In the genomic region with DNA sequence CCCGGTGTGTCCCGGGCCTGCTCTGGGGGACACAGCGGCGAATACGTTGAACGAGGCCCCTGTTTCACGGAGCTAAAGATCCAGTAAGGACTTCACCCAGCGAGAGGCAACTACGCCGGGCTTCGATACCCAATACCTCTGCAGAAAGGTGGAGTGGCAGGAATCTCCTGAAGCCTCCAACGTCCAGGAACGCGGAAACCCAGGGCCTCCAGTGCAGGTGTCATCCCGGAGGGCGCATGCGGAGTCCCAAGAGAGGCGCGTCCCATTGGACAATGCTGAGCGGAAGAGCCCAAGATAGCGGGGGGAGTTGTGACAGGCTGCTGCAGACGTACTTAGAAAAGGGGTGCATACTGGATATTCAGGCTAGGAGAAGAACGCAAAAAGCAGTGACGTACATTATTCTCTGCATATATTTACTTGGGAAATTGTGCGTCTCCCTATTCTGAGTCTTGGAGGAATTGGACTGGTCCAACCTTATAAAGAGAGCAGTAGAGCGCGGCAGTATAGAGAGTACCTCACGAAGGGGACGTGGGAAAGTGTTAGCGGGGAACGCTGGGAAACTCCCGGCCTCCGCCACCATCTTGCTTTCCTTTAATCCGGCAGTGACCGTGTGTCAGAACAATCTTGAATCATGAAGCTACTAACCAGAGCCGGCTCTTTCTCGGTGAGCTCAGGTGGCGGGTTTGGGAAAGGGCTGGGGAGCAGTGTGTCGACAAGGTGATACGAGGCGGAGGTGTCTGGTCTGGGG, we compare ENCODE assay signal across 8 cellular contexts. TPM values are rescaled to one million over a fixed set of nuclear protein-coding genes. Genes with fewer than 3 reads are reported as not detected.
A peak's percentile ranks its signal among the peaks of the same experiment; 100 is the strongest.
DNase-seq lines count a peak whose midpoint lies in the region; ATAC-seq and TF ChIP-seq lines count a peak whose summit lies in the region.

A gene (plus strand): TSS at position 569 of the 748 bp plus-strand sequence. CDS start 63 bp downstream, at position 632.

- peak within 1 kb of the TSS; percentile 57 for H3K27ac ChIP-seq in RWPE2 (ENCODE audit: poor library complexity, severe bottlenecking)

- no peak for TF ChIP-seq CTCF in Loucy (conservative IDR thresholded peaks at IDR 0.05; ENCODE audit: low read length)
- TF ChIP-seq CTCF in RWPE2 (IDR thresholded peaks at IDR 0.05; ENCODE audit: poor library complexity, severe bottlenecking), result no peak
- no peak for TF ChIP-seq CTCF in fibroblast of pulmonary artery (IDR thresholded peaks at IDR 0.05; ENCODE audit: low read length, missing control alignments)

- H3K4me1 Mint-ChIP-seq in activated T-helper 2 cell treated with anti-CD3 and anti-CD28 coated beads, Interferon-gamma antibody, Interleukin-2, Interleukin-4, amounts not matched to agents 10 μg/mL and 5 μg/mL and 100 μg/mL, durations not matched to agents 14 hours and 24 hours and 36 hours (ENCODE audit: low read depth), result peaks cover 38% of the 10 kb centered on the region
- H3K4me1 Mint-ChIP-seq in natural killer cell treated with Interleukin-12 subunit alpha and Interleukin-12 subunit beta and Interleukin-15 and Interleukin-18, amount 100 ng/mL, for 72 hours (ENCODE audit: low read depth in 2 of 2), result peaks cover 28 to 30% of the 10 kb centered on the region in 2 donors

- peak within 1 kb of the TSS; percentile 93 for H3K9ac ChIP-seq in Loucy (ENCODE audit: low read depth, low read length, poor library complexity, severe bottlenecking)

- intact Hi-C loops in activated T-helper 2 cell treated with anti-CD3 and anti-CD28 coated beads, Interferon-gamma antibody, Interleukin-2, Interleukin-4, amounts not matched to agents 10 μg/mL and 5 μg/mL and 100 μg/mL, durations not matched to agents 14 hours and 24 hours and 36 hours (cut with micrococcal nuclease), result loop anchor here (2.0 to 5.0 kb wide), 3 partner anchors 238 to 419 kb away; a partner anchor contains a TSS

- peak within 1 kb of the TSS; percentile 97 for H3K27ac Mint-ChIP-seq in activated T-helper 2 cell treated with anti-CD3 and anti-CD28 coated beads, Interferon-gamma antibody, Interleukin-2, Interleukin-4, amounts not matched to agents 10 μg/mL and 5 μg/mL and 100 μg/mL, durations not matched to agents 14 hours and 24 hours and 36 hours
- H3K27ac Mint-ChIP-seq in natural killer cell treated with Interleukin-12 subunit alpha and Interleukin-12 subunit beta and Interleukin-15 and Interleukin-18, amount 100 ng/mL, for 72 hours, result peak within 1 kb of the TSS; percentile 91 to 99

- H3K36me3 Mint-ChIP-seq in activated T-helper 2 cell treated with anti-CD3 and anti-CD28 coated beads, Interferon-gamma antibody, Interleukin-2, Interleukin-4, amounts not matched to agents 10 μg/mL and 5 μg/mL and 100 μg/mL, durations not matched to agents 14 hours and 24 hours and 36 hours (ENCODE audit: low read depth), result peaks cover 49% of the 10 kb centered on the region
- H3K36me3 Mint-ChIP-seq in natural killer cell treated with Interleukin-12 subunit alpha and Interleukin-12 subunit beta and Interleukin-15 and Interleukin-18, amount 100 ng/mL, for 72 hours, result peaks cover 8% of the 10 kb centered on the region

- peak within 1 kb of the TSS; percentile 98 for H3K4me2 ChIP-seq in Loucy (ENCODE audit: low read depth, low read length, poor library complexity, severe bottlenecking)

- H3K9me3 Mint-ChIP-seq in activated T-helper 2 cell treated with anti-CD3 and anti-CD28 coated beads, Interferon-gamma antibody, Interleukin-2, Interleukin-4, amounts not matched to agents 10 μg/mL and 5 μg/mL and 100 μg/mL, durations not matched to agents 14 hours and 24 hours and 36 hours, result no peaks in the 10 kb centered on the region
- H3K9me3 Mint-ChIP-seq in natural killer cell treated with Interleukin-12 subunit alpha and Interleukin-12 subunit beta and Interleukin-15 and Interleukin-18, amount 100 ng/mL, for 72 hours, result no peaks in the 10 kb centered on the region

- peak within 1 kb of the TSS; percentile 96 for H3K4me3 Mint-ChIP-seq in activated T-helper 2 cell treated with anti-CD3 and anti-CD28 coated beads, Interferon-gamma antibody, Interleukin-2, Interleukin-4, amounts not matched to agents 10 μg/mL and 5 μg/mL and 100 μg/mL, durations not matched to agents 14 hours and 24 hours and 36 hours (ENCODE audit: low read depth)
- H3K4me3 Mint-ChIP-seq in natural killer cell treated with Interleukin-12 subunit alpha and Interleukin-12 subunit beta and Interleukin-15 and Interleukin-18, amount 100 ng/mL, for 72 hours, result peak within 1 kb of the TSS; percentile 98

- peak; percentile 94 for DNase-seq in ELR (ENCODE audit: low read depth)
- peak; percentile 84 for DNase-seq in H7
- peak; percentile 92 for DNase-seq in RWPE2 (ENCODE audit: low spot score)
- peak; percentile 85 for DNase-seq in activated T-helper 2 cell treated with anti-CD3 and anti-CD28 coated beads, Interferon-gamma antibody, Interleukin-2, Interleukin-4, amounts not matched to agents 10 μg/mL and 5 μg/mL and 100 μg/mL, durations not matched to agents 14 hours and 24 hours and 36 hours (ENCODE audit: low spot score)
- DNase-seq in fibroblast of pulmonary artery (ENCODE audit: low read depth), result peak; percentile 94
- peak; percentile 92 for DNase-seq in natural killer cell treated with Interleukin-12 subunit alpha and Interleukin-12 subunit beta and Interleukin-15 and Interleukin-18, amount 100 ng/mL, for 72 hours (ENCODE audit: low spot score)
- peak; percentile 89 for DNase-seq in stimulated activated naive CD4-positive, alpha-beta T cell treated with Interleukin-2 at 50 U/mL for 16 hours (lab: John Stamatoyannopoulos, UW)

- peaks cover 12% of the 10 kb centered on the region for H3K36me3 ChIP-seq in H7 (replicated peaks; ENCODE audit: control insufficient read depth, insufficient read depth, low read length)
- peaks cover 10% of the 10 kb centered on the region; the same call in 1 of the 2 replicates for H3K36me3 ChIP-seq in Loucy (ENCODE audit: insufficient read depth, low read length)
- H3K36me3 ChIP-seq in RWPE2 (ENCODE audit: low read depth), result peaks cover 29% of the 10 kb centered on the region

- no peaks in the 10 kb centered on the region for H3K27me3 Mint-ChIP-seq in activated T-helper 2 cell treated with anti-CD3 and anti-CD28 coated beads, Interferon-gamma antibody, Interleukin-2, Interleukin-4, amounts not matched to agents 10 μg/mL and 5 μg/mL and 100 μg/mL, durations not matched to agents 14 hours and 24 hours and 36 hours (ENCODE audit: low read depth)
- no peaks in the 10 kb centered on the region for H3K27me3 Mint-ChIP-seq in natural killer cell treated with Interleukin-12 subunit alpha and Interleukin-12 subunit beta and Interleukin-15 and Interleukin-18, amount 100 ng/mL, for 72 hours

- no peaks in the 10 kb centered on the region for H3F3A ChIP-seq in Loucy (ENCODE audit: low read depth)

- peaks cover 50% of the 10 kb centered on the region for H4K20me1 ChIP-seq in Loucy (ENCODE audit: insufficient read depth, low read length, poor library complexity, severe bottlenecking)

- H3K79me2 ChIP-seq in Loucy (ENCODE audit: insufficient read depth, low read length), result peaks cover 68% of the 10 kb centered on the region

- peaks cover 40% of the 10 kb centered on the region for H3K4me1 ChIP-seq in Loucy (ENCODE audit: insufficient read depth, low read length, poor library complexity, severe bottlenecking)
- peaks cover 3% of the 10 kb centered on the region for H3K4me1 ChIP-seq in RWPE2 (ENCODE audit: insufficient read depth, poor library complexity, severe bottlenecking)

- H3K4me3 ChIP-seq in H7 (ENCODE audit: insufficient read depth, low read depth, low read length) (peak within 1 kb of the TSS; percentile 93), Loucy (ENCODE audit: low read length, poor library complexity, severe bottlenecking) (peak within 1 kb of the TSS; percentile 88), RWPE2 (ENCODE audit: severe bottlenecking) (peak within 1 kb of the TSS; percentile 86), fibroblast of pulmonary artery (replicated peaks; ENCODE audit: low read depth, low read length) (peak within 1 kb of the TSS; percentile 100)

- H3K9me2 ChIP-seq in Loucy (replicated peaks; ENCODE audit: low read depth, low read length), result no peaks in the 10 kb centered on the region

- peak; percentile 94 for ATAC-seq in RWPE2 (ENCODE audit: low read depth)
- ATAC-seq in natural killer cell treated with Interleukin-12 subunit alpha and Interleukin-12 subunit beta and Interleukin-15 and Interleukin-18, amount 100 ng/mL, for 72 hours, result peak; percentile 95 to 97

- H2AFZ ChIP-seq in Loucy (ENCODE audit: low read length), result peak within 1 kb of the TSS; percentile 97

- H3K9me3 ChIP-seq in Loucy (ENCODE audit: insufficient read depth, low read depth, low read length) (no peaks in the 10 kb centered on the region), RWPE2 (ENCODE audit: severe bottlenecking) (no peaks in the 10 kb centered on the region)

- no peaks in the 10 kb centered on the region for H3K27me3 ChIP-seq in H7 (ENCODE audit: control insufficient read depth, insufficient read depth, low read length)
- H3K27me3 ChIP-seq in Loucy (ENCODE audit: insufficient read depth, low read length, poor library complexity, severe bottlenecking), result peaks cover 4% of the 10 kb centered on the region
- no peaks in the 10 kb centered on the region for H3K27me3 ChIP-seq in RWPE2 (ENCODE audit: insufficient read depth, poor library complexity, severe bottlenecking)

RNA-seq across cellular contexts. Expression of the gene that starts here (rescaled TPM):
- 224 and 231 TPM in 2 replicates for total RNA-seq in H7 (2014; rRNA removed; shearing (Covaris generic))
- 269 and 272 TPM in 2 replicates for total RNA-seq in activated T-helper 2 cell treated with anti-CD3 and anti-CD28 coated beads, Interferon-gamma antibody, Interleukin-2, Interleukin-4, amounts not matched to agents 10 μg/mL and 5 μg/mL and 100 μg/mL, durations not matched to agents 14 hours and 24 hours and 36 hours
- total RNA-seq in natural killer cell treated with Interleukin-12 subunit alpha and Interleukin-12 subunit beta and Interleukin-15 and Interleukin-18, amount 100 ng/mL, for 72 hours, result 100 to 1,000 TPM; 204 to 261 TPM

Comparison
In these comparisons a context has a peak if more than half of its experiments do, and no peak if none do; other contexts are left out.
1. Peak in every context shown above with its lines: DNase-seq, ATAC-seq, H3K4me3 ChIP-seq and H3K27ac ChIP-seq.